22 cellular contexts compared by ENCODE assay signal in genomic region chr11:46198245-46198872, GRCh38.
"Had no signal": no experiment of that assay in that cellular context is flagged by ENCODE, and none has a peak within 500 bp of the region (broad histone marks: within the 10 kb centered on the region; RNA-seq: fewer than 3 reads in every experiment).

No MANE protein-coding gene starts in this region.

- H3K27ac Mint-ChIP-seq: natural killer cell treated with Interleukin-12 subunit alpha and Interleukin-12 subunit beta and Interleukin-15 and Interleukin-18, amount 100 ng/mL, for 72 hours; progenitor cell of endocrine pancreas; stimulated activated effector memory CD8-positive, alpha-beta T cell treated with anti-CD3 and anti-CD28 coated beads, Interleukin-12 subunit alpha, Interleukin-12 subunit beta, amount 100 ng/mL, for 72 hours; type B pancreatic cell had no signal

- H3K9me3 Mint-ChIP-seq: natural killer cell treated with Interleukin-12 subunit alpha and Interleukin-12 subunit beta and Interleukin-15 and Interleukin-18, amount 100 ng/mL, for 72 hours; neural crest cell; stimulated activated effector memory CD8-positive, alpha-beta T cell treated with anti-CD3 and anti-CD28 coated beads, Interleukin-12 subunit alpha, Interleukin-12 subunit beta, amount 100 ng/mL, for 72 hours; type B pancreatic cell had no signal

- H3K9me3 ChIP-seq: gastrocnemius medialis, left ventricle myocardium inferior, lower lobe of right lung, neutrophil, pancreas, sigmoid colon, stomach, testis, tibial artery had no signal

- H3K27me3 ChIP-seq: pancreas, sigmoid colon, testis had no signal

- H3K4me1 ChIP-seq: gastrocnemius medialis, left ventricle myocardium inferior, lower lobe of right lung, pancreas, sigmoid colon, stomach, testis, tibial artery had no signal

- H3K4me3 Mint-ChIP-seq: natural killer cell treated with Interleukin-12 subunit alpha and Interleukin-12 subunit beta and Interleukin-15 and Interleukin-18, amount 100 ng/mL, for 72 hours; neural crest cell; stimulated activated effector memory CD8-positive, alpha-beta T cell treated with anti-CD3 and anti-CD28 coated beads, Interleukin-12 subunit alpha, Interleukin-12 subunit beta, amount 100 ng/mL, for 72 hours; type B pancreatic cell had no signal

- H3K36me3 Mint-ChIP-seq: natural killer cell treated with Interleukin-12 subunit alpha and Interleukin-12 subunit beta and Interleukin-15 and Interleukin-18, amount 100 ng/mL, for 72 hours; stimulated activated effector memory CD8-positive, alpha-beta T cell treated with anti-CD3 and anti-CD28 coated beads, Interleukin-12 subunit alpha, Interleukin-12 subunit beta, amount 100 ng/mL, for 72 hours; type B pancreatic cell had no signal

- ATAC-seq: gastrocnemius medialis; left cardiac atrium; lower lobe of right lung; natural killer cell treated with Interleukin-12 subunit alpha and Interleukin-12 subunit beta and Interleukin-15 and Interleukin-18, amount 100 ng/mL, for 72 hours; pancreas; stimulated activated effector memory CD8-positive, alpha-beta T cell treated with anti-CD3 and anti-CD28 coated beads, Interleukin-12 subunit alpha, Interleukin-12 subunit beta, amount 100 ng/mL, for 72 hours had no signal

- H3K4me1 Mint-ChIP-seq: stimulated activated effector memory CD8-positive, alpha-beta T cell treated with anti-CD3 and anti-CD28 coated beads, Interleukin-12 subunit alpha, Interleukin-12 subunit beta, amount 100 ng/mL, for 72 hours had no signal

- H3K36me3 ChIP-seq: gastrocnemius medialis, left ventricle myocardium inferior, lower lobe of right lung, neutrophil, pancreas, sigmoid colon, stomach, tibial artery had no signal

- H3K27ac ChIP-seq: gastrocnemius medialis, left ventricle myocardium inferior, lower lobe of right lung, neutrophil, pancreas, sigmoid colon, stomach, testis, tibial artery had no signal

- DNase-seq: effector CD4-positive, alpha-beta T cell; foreskin fibroblast; gastrocnemius medialis; head of caudate nucleus; left cardiac atrium; left ventricle myocardium inferior; lower lobe of right lung; pancreas; sigmoid colon; stimulated activated CD4-positive, alpha-beta T cell treated with anti-CD3 and anti-CD28 coated beads, Interleukin-2, amount 100 ng/mL, for 24 hours; stimulated activated CD4-positive, alpha-beta T cell treated with anti-CD3 and anti-CD28 coated beads, Interleukin-4, amount 100 ng/mL, for 24 hours; stimulated activated naive CD4-positive, alpha-beta T cell treated with Interleukin-2 at 50 U/mL for 16 hours; stomach; testis; tibial artery had no signal

- H3K4me3 ChIP-seq: dorsolateral prefrontal cortex, gastrocnemius medialis, left ventricle myocardium inferior, lower lobe of right lung, pancreas, sigmoid colon, stomach, testis, tibial artery had no signal
